24 cellular contexts compared by ENCODE assay signal in the genomic region with DNA sequence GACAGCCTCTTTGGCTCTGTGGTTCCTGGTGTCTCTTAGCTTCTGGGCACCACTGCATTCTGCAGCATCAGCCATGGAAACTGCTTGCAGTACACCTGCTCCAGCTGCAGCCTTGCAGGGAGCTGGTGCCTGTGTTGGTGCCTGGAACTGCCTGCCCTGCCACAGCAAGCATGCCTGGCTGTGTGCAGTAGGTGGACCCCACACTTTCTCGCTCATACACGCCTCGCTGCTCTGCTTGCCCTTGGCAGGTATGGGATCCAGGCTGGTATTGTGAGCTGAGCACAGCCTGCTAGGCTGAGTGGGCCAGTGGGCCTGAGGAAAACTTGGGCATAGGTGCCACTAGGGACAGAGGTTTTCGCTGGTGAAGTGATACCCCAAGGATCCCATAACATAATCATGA. TPM values are rescaled to one million over a fixed set of nuclear protein-coding genes. Genes with fewer than 3 reads are reported as not detected.
A peak's percentile ranks its signal among the peaks of the same experiment; 100 is the strongest.
DNase-seq lines count a peak whose midpoint lies in the region; ATAC-seq, FAIRE-seq and TF ChIP-seq lines count a peak whose summit lies in the region.
"Had no signal": no experiment of that assay in that cellular context is flagged by ENCODE, and none has a peak within 500 bp of the region (broad histone marks: within the 10 kb centered on the region; RNA-seq: fewer than 3 reads in every experiment).

No MANE protein-coding gene starts in this region.

- H3K9me3 Mint-ChIP-seq in stimulated activated memory B cell treated with anti-CD40 and anti-IgM and Interleukin-4, amounts not matched to agents 10 μg/mL and 1 μg/mL and 100 μg/mL, for 72 hours = no peaks in the 10 kb centered on the region
- no peaks in the 10 kb centered on the region for H3K9me3 Mint-ChIP-seq in activated T-helper 1 cell treated with anti-CD3 and anti-CD28 coated beads, Interleukin-12 subunit alpha, Interleukin-12 subunit beta, Interleukin-2, Interleukin-4 antibody, amounts not matched to agents 30 ng/mL and 10 ng/mL and 1 ng/mL, durations not matched to agents 14 hours and 24 hours and 36 hours
- no peaks in the 10 kb centered on the region for H3K9me3 Mint-ChIP-seq in type B pancreatic cell
- H3K9me3 Mint-ChIP-seq: CD4-positive, alpha-beta memory T cell had no signal

- H3K36me3 ChIP-seq in Panc1 (ENCODE audit: control insufficient read depth, insufficient read depth, low read length) = no peaks in the 10 kb centered on the region
- no peaks in the 10 kb centered on the region for H3K36me3 ChIP-seq in kidney (ENCODE audit: control insufficient read depth in 1 of 2, insufficient read depth in 2 of 2, low read length in 2 of 2)
- H3K36me3 ChIP-seq: HAP-1 had no signal

- no peak for DNase-seq in Panc1 (ENCODE audit: low read depth, low spot score)
- peak; percentile 35 for DNase-seq in kidney
- no peak for DNase-seq in urothelium cell line (ENCODE audit: low spot score)
- no peak for DNase-seq in activated T-helper 1 cell treated with anti-CD3 and anti-CD28 coated beads, Interleukin-12 subunit alpha, Interleukin-12 subunit beta, Interleukin-2, Interleukin-4 antibody, amounts not matched to agents 30 ng/mL and 10 ng/mL and 1 ng/mL, durations not matched to agents 14 hours and 24 hours and 36 hours (ENCODE audit: low spot score)
- DNase-seq in type B pancreatic cell (ENCODE audit: extremely low spot score, unreplicated experiment) = no peak
- DNase-seq: C1 segment of cervical spinal cord; Calu3; CD4-positive, alpha-beta memory T cell; COR-L47; DMS53; DMS79 treated with DMSO at 0.1 percent for 48 hours; GF-D8; GOT3; HFFc6 had no signal

- no peaks in the 10 kb centered on the region for H3K4me1 ChIP-seq in Panc1 (ENCODE audit: control insufficient read depth, insufficient read depth, low read length)
- no peaks in the 10 kb centered on the region for H3K4me1 ChIP-seq in kidney (ENCODE audit: control insufficient read depth in 1 of 2, insufficient read depth in 1 of 2, low read depth in 1 of 2, low read length in 2 of 2)
- H3K4me1 ChIP-seq: HAP-1 had no signal

- H3K27ac ChIP-seq in Panc1 (ENCODE audit: low read length) (no peak overlapping the region), kidney (ENCODE audit: low read depth in 2 of 2, low read length in 2 of 2) (no peak overlapping the region)

- no peaks in the 10 kb centered on the region for H3K9me3 ChIP-seq in Panc1 (ENCODE audit: control insufficient read depth, insufficient read depth, low read depth, low read length)
- H3K9me3 ChIP-seq in kidney (ENCODE audit: control insufficient read depth in 1 of 2, low read length in 2 of 2) = no peaks in the 10 kb centered on the region
- H3K9me3 ChIP-seq: HAP-1 had no signal

- POLR2A ChIA-PET in Panc1 (lab: Charles Lee) = no interaction called here

- BruUV-seq in Panc1 (replicated peaks; lab: Mats Ljungman, UMichigan) = no TSS peak

- FAIRE-seq in kidney (lab: Jason Lieb, UNC) (no peak), urothelium cell line (lab: Jason Lieb, UNC) (peak; percentile 69)
- FAIRE-seq: GM12891, GM18507, H54 had no signal

- H3K27me3 ChIP-seq in Panc1 (ENCODE audit: control insufficient read depth, insufficient read depth, low read length) = peaks cover 22% of the 10 kb centered on the region

- H3K36me3 Mint-ChIP-seq in stimulated activated memory B cell treated with anti-CD40 and anti-IgM and Interleukin-4, amounts not matched to agents 10 μg/mL and 1 μg/mL and 100 μg/mL, for 72 hours = no peaks in the 10 kb centered on the region
- H3K36me3 Mint-ChIP-seq in activated T-helper 1 cell treated with anti-CD3 and anti-CD28 coated beads, Interleukin-12 subunit alpha, Interleukin-12 subunit beta, Interleukin-2, Interleukin-4 antibody, amounts not matched to agents 30 ng/mL and 10 ng/mL and 1 ng/mL, durations not matched to agents 14 hours and 24 hours and 36 hours (ENCODE audit: low read depth) = no peaks in the 10 kb centered on the region
- H3K36me3 Mint-ChIP-seq in type B pancreatic cell = no peaks in the 10 kb centered on the region
- H3K36me3 Mint-ChIP-seq: CD4-positive, alpha-beta memory T cell had no signal

- no peak overlapping the region for H3K27ac Mint-ChIP-seq in stimulated activated memory B cell treated with anti-CD40 and anti-IgM and Interleukin-4, amounts not matched to agents 10 μg/mL and 1 μg/mL and 100 μg/mL, for 72 hours
- no peak overlapping the region for H3K27ac Mint-ChIP-seq in activated T-helper 1 cell treated with anti-CD3 and anti-CD28 coated beads, Interleukin-12 subunit alpha, Interleukin-12 subunit beta, Interleukin-2, Interleukin-4 antibody, amounts not matched to agents 30 ng/mL and 10 ng/mL and 1 ng/mL, durations not matched to agents 14 hours and 24 hours and 36 hours
- no peak overlapping the region for H3K27ac Mint-ChIP-seq in type B pancreatic cell
- H3K27ac Mint-ChIP-seq: CD4-positive, alpha-beta memory T cell; HFFc6 had no signal

- in situ Hi-C loops in Panc1 (cut with HindIII; ENCODE audit: low pct_unique_long_range_greater_than_20kb, low sequenced_read_pairs) = no loop called here

- H3K4me3 Mint-ChIP-seq in stimulated activated memory B cell treated with anti-CD40 and anti-IgM and Interleukin-4, amounts not matched to agents 10 μg/mL and 1 μg/mL and 100 μg/mL, for 72 hours = no peak overlapping the region
- H3K4me3 Mint-ChIP-seq in activated T-helper 1 cell treated with anti-CD3 and anti-CD28 coated beads, Interleukin-12 subunit alpha, Interleukin-12 subunit beta, Interleukin-2, Interleukin-4 antibody, amounts not matched to agents 30 ng/mL and 10 ng/mL and 1 ng/mL, durations not matched to agents 14 hours and 24 hours and 36 hours = no peak overlapping the region
- H3K4me3 Mint-ChIP-seq in type B pancreatic cell = no peak overlapping the region
- H3K4me3 Mint-ChIP-seq: CD4-positive, alpha-beta memory T cell; HFFc6 had no signal

- H3K4me1 Mint-ChIP-seq in stimulated activated memory B cell treated with anti-CD40 and anti-IgM and Interleukin-4, amounts not matched to agents 10 μg/mL and 1 μg/mL and 100 μg/mL, for 72 hours = no peaks in the 10 kb centered on the region
- H3K4me1 Mint-ChIP-seq in activated T-helper 1 cell treated with anti-CD3 and anti-CD28 coated beads, Interleukin-12 subunit alpha, Interleukin-12 subunit beta, Interleukin-2, Interleukin-4 antibody, amounts not matched to agents 30 ng/mL and 10 ng/mL and 1 ng/mL, durations not matched to agents 14 hours and 24 hours and 36 hours (ENCODE audit: low read depth) = no peaks in the 10 kb centered on the region
- no peaks in the 10 kb centered on the region for H3K4me1 Mint-ChIP-seq in type B pancreatic cell (ENCODE audit: unreplicated experiment)
- H3K4me1 Mint-ChIP-seq: CD4-positive, alpha-beta memory T cell had no signal

- H3K4me3 ChIP-seq in Panc1 (ENCODE audit: low read depth in 2 of 2, low read length in 2 of 2) = no peak overlapping the region
- no peak overlapping the region for H3K4me3 ChIP-seq in kidney (ENCODE audit: low read length in 2 of 2)
- H3K4me3 ChIP-seq: HAP-1 had no signal

- CTCF ChIA-PET in Panc1 (lab: Charles Lee) = no interaction called here

- peak; percentile 48; the same call in 1 of the 2 replicates for ATAC-seq in Panc1
- ATAC-seq in stimulated activated memory B cell treated with anti-CD40 and anti-IgM and Interleukin-4, amounts not matched to agents 10 μg/mL and 1 μg/mL and 100 μg/mL, for 72 hours = peak; percentile 39

- TF ChIP-seq CTCF in Panc1 (IDR thresholded peaks at IDR 0.05) (no peak), kidney (IDR thresholded peaks at IDR 0.05; ENCODE audit: borderline replicate concordance, extremely low read depth, insufficient read depth) (no peak), type B pancreatic cell (conservative IDR thresholded peaks at IDR 0.05) (no peak)

- no peak overlapping the region for H3K9ac ChIP-seq in kidney (ENCODE audit: low read length in 2 of 2)

- H3K27me3 Mint-ChIP-seq in stimulated activated memory B cell treated with anti-CD40 and anti-IgM and Interleukin-4, amounts not matched to agents 10 μg/mL and 1 μg/mL and 100 μg/mL, for 72 hours = peaks cover 18% of the 10 kb centered on the region
- peaks cover 6% of the 10 kb centered on the region for H3K27me3 Mint-ChIP-seq in activated T-helper 1 cell treated with anti-CD3 and anti-CD28 coated beads, Interleukin-12 subunit alpha, Interleukin-12 subunit beta, Interleukin-2, Interleukin-4 antibody, amounts not matched to agents 30 ng/mL and 10 ng/mL and 1 ng/mL, durations not matched to agents 14 hours and 24 hours and 36 hours (ENCODE audit: insufficient read depth)
- H3K27me3 Mint-ChIP-seq in type B pancreatic cell = peaks cover 22% of the 10 kb centered on the region

- intact Hi-C loops in Panc1 (cut with micrococcal nuclease; ENCODE audit: unreplicated experiment) (no loop called here), kidney (cut with DNase I) (no loop called here)
- intact Hi-C loops in activated T-helper 1 cell treated with anti-CD3 and anti-CD28 coated beads, Interleukin-12 subunit alpha, Interleukin-12 subunit beta, Interleukin-2, Interleukin-4 antibody, amounts not matched to agents 30 ng/mL and 10 ng/mL and 1 ng/mL, durations not matched to agents 14 hours and 24 hours and 36 hours (cut with micrococcal nuclease) = no loop called here

RNA-seq across cellular contexts. Expression of gene OR2J3, which starts 22.8 kb away (rescaled TPM):
- total RNA-seq in Panc1 (2021; ENCODE audit: unreplicated experiment) = not detected
- polyA plus RNA-seq in Panc1 (2012; ENCODE audit: insufficient read length) = not detected
- total RNA-seq in kidney = not detected
- not detected for polyA plus RNA-seq in kidney (ENCODE audit: insufficient read depth, low read depth, low replicate concordance)
- total RNA-seq in activated T-helper 1 cell treated with anti-CD3 and anti-CD28 coated beads, Interleukin-12 subunit alpha, Interleukin-12 subunit beta, Interleukin-2, Interleukin-4 antibody, amounts not matched to agents 30 ng/mL and 10 ng/mL and 1 ng/mL, durations not matched to agents 14 hours and 24 hours and 36 hours = not detected in 2 replicates
- not detected in 2 replicates for total RNA-seq in type B pancreatic cell (ENCODE audit: low replicate concordance)
- total RNA-seq: A172; A673; Calu3; CD4-positive, alpha-beta memory T cell; Daoy; G401; HFFc6 had no signal
- polyA plus RNA-seq: BJ; CD4-positive, alpha-beta memory T cell had no signal

RNA-seq across cellular contexts. Expression of gene OR2J1, which starts 31.4 kb away (rescaled TPM):
- total RNA-seq in Panc1 (2021; ENCODE audit: unreplicated experiment) (not detected), kidney (not detected), type B pancreatic cell (ENCODE audit: low replicate concordance) (not detected in 2 replicates)
- not detected for polyA plus RNA-seq in Panc1 (2012; ENCODE audit: insufficient read length)
- polyA plus RNA-seq in kidney (ENCODE audit: insufficient read depth, low read depth, low replicate concordance) = not detected
- total RNA-seq in activated T-helper 1 cell treated with anti-CD3 and anti-CD28 coated beads, Interleukin-12 subunit alpha, Interleukin-12 subunit beta, Interleukin-2, Interleukin-4 antibody, amounts not matched to agents 30 ng/mL and 10 ng/mL and 1 ng/mL, durations not matched to agents 14 hours and 24 hours and 36 hours = not detected in 2 replicates
- total RNA-seq: A172; A673; Calu3; CD4-positive, alpha-beta memory T cell; Daoy; G401; HFFc6 had no signal
- polyA plus RNA-seq: BJ; CD4-positive, alpha-beta memory T cell had no signal

RNA-seq across cellular contexts. Expression of gene OR2J2, which starts 40.1 kb away (rescaled TPM):
- not detected for total RNA-seq in Panc1 (2021; ENCODE audit: unreplicated experiment)
- not detected for polyA plus RNA-seq in Panc1 (2012; ENCODE audit: insufficient read length)
- total RNA-seq in kidney = not detected
- polyA plus RNA-seq in kidney (ENCODE audit: insufficient read depth, low read depth, low replicate concordance) = not detected
- total RNA-seq in activated T-helper 1 cell treated with anti-CD3 and anti-CD28 coated beads, Interleukin-12 subunit alpha, Interleukin-12 subunit beta, Interleukin-2, Interleukin-4 antibody, amounts not matched to agents 30 ng/mL and 10 ng/mL and 1 ng/mL, durations not matched to agents 14 hours and 24 hours and 36 hours = not detected in 2 replicates
- not detected in 2 replicates for total RNA-seq in type B pancreatic cell (ENCODE audit: low replicate concordance)
- total RNA-seq: A172; A673; Calu3; CD4-positive, alpha-beta memory T cell; Daoy; G401; HFFc6 had no signal
- polyA plus RNA-seq: BJ; CD4-positive, alpha-beta memory T cell had no signal

RNA-seq across cellular contexts. Expression of gene OR2B3, which starts 43.5 kb away (rescaled TPM):
- total RNA-seq in Panc1 (2021; ENCODE audit: unreplicated experiment) (not detected), kidney (not detected), type B pancreatic cell (ENCODE audit: low replicate concordance) (not detected in 2 replicates)
- not detected for polyA plus RNA-seq in Panc1 (2012; ENCODE audit: insufficient read length)
- polyA plus RNA-seq in kidney (ENCODE audit: insufficient read depth, low read depth, low replicate concordance) = not detected
- not detected in 2 replicates for total RNA-seq in activated T-helper 1 cell treated with anti-CD3 and anti-CD28 coated beads, Interleukin-12 subunit alpha, Interleukin-12 subunit beta, Interleukin-2, Interleukin-4 antibody, amounts not matched to agents 30 ng/mL and 10 ng/mL and 1 ng/mL, durations not matched to agents 14 hours and 24 hours and 36 hours
- total RNA-seq: A172; A673; Calu3; CD4-positive, alpha-beta memory T cell; Daoy; G401; HFFc6 had no signal
- polyA plus RNA-seq: BJ; CD4-positive, alpha-beta memory T cell had no signal
